ENCODE assay signal across 8 cellular contexts in genomic region chrX:103685396-103685795, GRCh38. TPM values are rescaled to one million over a fixed set of nuclear protein-coding genes. Genes with fewer than 3 reads are reported as not detected.
DNase-seq lines count a peak whose midpoint lies in the region; ATAC-seq, FAIRE-seq and TF ChIP-seq lines count a peak whose summit lies in the region.
"Had no signal": no experiment of that assay in that cellular context is flagged by ENCODE, and none has a peak within 500 bp of the region (broad histone marks: within the 10 kb centered on the region; RNA-seq: fewer than 3 reads in every experiment).

No MANE protein-coding gene starts in this region.

- peaks cover 0 to 24% of the 10 kb centered on the region in 2 donors for H3K36me3 ChIP-seq in duodenal mucosa (ENCODE audit: control insufficient read depth in 1 of 2, insufficient read depth in 2 of 2, low read length in 2 of 2)
- H3K36me3 ChIP-seq in pancreas = peaks cover 0 to 10% (median 0%) of the 10 kb centered on the region in 3 donors

- H3K4me1 ChIP-seq in duodenal mucosa (ENCODE audit: control insufficient read depth in 1 of 2, insufficient read depth in 2 of 2, low read length in 2 of 2) (peaks cover 0 to 11% of the 10 kb centered on the region in 2 donors), pancreas (peaks cover 0 to 18% (median 13%) of the 10 kb centered on the region in 3 donors)

- H3K9ac ChIP-seq in duodenal mucosa (ENCODE audit: low read depth in 1 of 2, low read length in 2 of 2) = peak overlapping the region; percentile 75 to 91

- in situ Hi-C loops in ACHN (cut with HindIII; ENCODE audit: low pct_ligation_motif_present, low pct_unique_long_range_greater_than_20kb, low sequenced_read_pairs) = no loop called here

- intact Hi-C loops in pancreas (cut with DNase I) = no loop called here

- FAIRE-seq in pancreas (lab: Jason Lieb, UNC) = peak; percentile 17

- peak; percentile 5 for DNase-seq in GM10266 (ENCODE audit: extremely low spot score)
- DNase-seq in NCI-H1694 (lab: John Stamatoyannopoulos, UW) = peak; percentile 3
- no peak for DNase-seq in pancreas
- DNase-seq in ACHN = no peak
- DNase-seq: left colon had no signal

- H3K27me3 ChIP-seq in duodenal mucosa (ENCODE audit: control insufficient read depth in 1 of 2, insufficient read depth in 2 of 2, low read length in 2 of 2) = no peaks in the 10 kb centered on the region
- H3K27me3 ChIP-seq in pancreas = peaks cover 0 to 4% (median 0%) of the 10 kb centered on the region in 4 donors

- H3K4me3 ChIP-seq in duodenal mucosa (ENCODE audit: low read depth in 1 of 2, low read length in 2 of 2) (peak overlapping the region; percentile 74 to 79), pancreas (peak overlapping the region in 3 of 4 donors; percentile 27 to 46 (median 40))

- H3K27ac ChIP-seq in duodenal mucosa (ENCODE audit: low read depth, low read length) = no peak overlapping the region
- H3K27ac ChIP-seq in pancreas = peak overlapping the region in 1 of 4 donors; percentile 92

- no peak for ATAC-seq in pancreas
- ATAC-seq in HG02759 (IDR thresholded peaks at IDR 0.05; ENCODE audit: unreplicated experiment) = no peak
- ATAC-seq in HG03139 (IDR thresholded peaks at IDR 0.05; ENCODE audit: unreplicated experiment) = no peak
- ATAC-seq: left colon had no signal

- no peak for TF ChIP-seq CTCF in GM10266 (IDR thresholded peaks at IDR 0.05; ENCODE audit: control insufficient read depth, insufficient read depth, low read depth, missing control alignments)
- TF ChIP-seq CTCF in pancreas (IDR thresholded peaks at IDR 0.05) = no peak

- WGBS in pancreas, 2 donors = 3 to 29% methylated on average over 5 of the region's 5 CpGs

- H3K9me3 ChIP-seq in duodenal mucosa (ENCODE audit: control insufficient read depth in 1 of 2, low read length in 2 of 2) (no peaks in the 10 kb centered on the region), pancreas (peaks cover 0 to 3% (median 0%) of the 10 kb centered on the region in 4 donors)

RNA-seq across cellular contexts. Expression of gene MORF4L2, which starts 1.1 kb away (rescaled TPM):
- total RNA-seq in pancreas = 100 to 1,000 TPM in 4 of 6 donors, 10 to 100 TPM in 2; 83.2 to 152 (median 125) TPM
- 100 to 1,000 TPM; 108 to 191 TPM for polyA plus RNA-seq in pancreas

RNA-seq across cellular contexts. Expression of gene TMEM31, which starts 25.3 kb away (rescaled TPM):
- total RNA-seq in pancreas = not detected
- under 1 TPM in 1 of 2 donors, not detected in 1; 0.35 TPM for polyA plus RNA-seq in pancreas
- total RNA-seq: left colon had no signal

RNA-seq across cellular contexts. Expression of gene TCEAL1, which starts 56.6 kb away (rescaled TPM):
- 10 to 100 TPM in 2 of 6 donors, 1 to 10 TPM in 4; 5.9 to 14.1 (median 8.8) TPM for total RNA-seq in pancreas
- polyA plus RNA-seq in pancreas = 10 to 100 TPM; 14.9 to 31.9 TPM

Comparison
In these comparisons a context has a peak if more than half of its experiments do, and no peak if none do; other contexts are left out.
1. DNase-seq: peak in GM10266 (single experiment) and NCI-H1694 (single experiment); none in pancreas (0 of 6) and ACHN (single experiment).